ENCODE assay signal across 29 cellular contexts in genomic region chr3:126263971-126264370, GRCh38.
"Had no signal": no experiment of that assay in that cellular context is flagged by ENCODE, and none has a peak within 500 bp of the region (broad histone marks: within the 10 kb centered on the region; RNA-seq: fewer than 3 reads in every experiment).

No MANE protein-coding gene starts in this region.

- H3K27me3 ChIP-seq: pancreas, tibial nerve, uterus had no signal

- H3K36me3 Mint-ChIP-seq: immature natural killer cell; naive thymus-derived CD4-positive, alpha-beta T cell; natural killer cell treated with Interleukin-12 subunit alpha and Interleukin-12 subunit beta and Interleukin-15 and Interleukin-18, amount 100 ng/mL, for 72 hours; stimulated activated memory B cell treated with anti-CD40 and anti-IgM and Interleukin-4, amounts not matched to agents 10 μg/mL and 1 μg/mL and 100 μg/mL, for 72 hours; type B pancreatic cell had no signal

- FAIRE-seq: islet of Langerhans, kidney, pancreas had no signal

- H3K27ac ChIP-seq: left lung, pancreas, uterus had no signal

- DNase-seq: hypothalamus; immature natural killer cell; kidney; left colon; left lung; midbrain; mucosa of descending colon; naive thymus-derived CD4-positive, alpha-beta T cell; nucleus accumbens; pancreas; posterior cingulate gyrus; retina; right cardiac atrium; stimulated activated CD4-positive, alpha-beta T cell treated with anti-CD3 and anti-CD28 coated beads, Interleukin-1b, Interleukin-23, amount 100 ng/mL, for 48 hours; stimulated activated CD4-positive, alpha-beta T cell treated with anti-CD3 and anti-CD28 coated beads, Interleukin-2, amount 100 ng/mL, for 48 hours; stimulated activated CD4-positive, alpha-beta T cell treated with anti-CD3 and anti-CD28 coated beads, Interleukin-4, amount 100 ng/mL, for 4 hours; stimulated activated CD8-positive, alpha-beta memory T cell treated with anti-CD3 and anti-CD28 coated beads, Interleukin-4, amount 100 ng/mL, for 48 hours; stimulated activated naive CD4-positive, alpha-beta T cell treated with Interleukin-2 at 50 U/mL for 16 hours; stimulated activated naive CD8-positive, alpha-beta T cell treated with anti-CD3 and anti-CD28 coated beads, Interleukin-15, amount 100 ng/mL, for 72 hours; substantia nigra; uterus had no signal

- H3K4me2 ChIP-seq: smooth muscle cell had no signal

- ATAC-seq: left colon; left lung; mucosa of descending colon; naive thymus-derived CD4-positive, alpha-beta T cell; natural killer cell treated with Interleukin-12 subunit alpha and Interleukin-12 subunit beta and Interleukin-15 and Interleukin-18, amount 100 ng/mL, for 72 hours; pancreas; right cardiac atrium; stimulated activated memory B cell treated with anti-CD40 and anti-IgM and Interleukin-4, amounts not matched to agents 10 μg/mL and 1 μg/mL and 100 μg/mL, for 72 hours; stimulated activated naive CD8-positive, alpha-beta T cell treated with anti-CD3 and anti-CD28 coated beads, Interleukin-15, amount 100 ng/mL, for 72 hours had no signal

- H3K9me3 ChIP-seq: left lung, mucosa of descending colon, pancreas, prostate gland, uterus had no signal

- H3K4me3 Mint-ChIP-seq: immature natural killer cell; naive thymus-derived CD4-positive, alpha-beta T cell; natural killer cell treated with Interleukin-12 subunit alpha and Interleukin-12 subunit beta and Interleukin-15 and Interleukin-18, amount 100 ng/mL, for 72 hours; stimulated activated memory B cell treated with anti-CD40 and anti-IgM and Interleukin-4, amounts not matched to agents 10 μg/mL and 1 μg/mL and 100 μg/mL, for 72 hours; stimulated activated naive CD8-positive, alpha-beta T cell treated with anti-CD3 and anti-CD28 coated beads, Interleukin-15, amount 100 ng/mL, for 72 hours; type B pancreatic cell had no signal

- H3K27ac Mint-ChIP-seq: immature natural killer cell; naive thymus-derived CD4-positive, alpha-beta T cell; natural killer cell treated with Interleukin-12 subunit alpha and Interleukin-12 subunit beta and Interleukin-15 and Interleukin-18, amount 100 ng/mL, for 72 hours; stimulated activated memory B cell treated with anti-CD40 and anti-IgM and Interleukin-4, amounts not matched to agents 10 μg/mL and 1 μg/mL and 100 μg/mL, for 72 hours; stimulated activated naive CD8-positive, alpha-beta T cell treated with anti-CD3 and anti-CD28 coated beads, Interleukin-15, amount 100 ng/mL, for 72 hours; type B pancreatic cell had no signal

- H3K36me3 ChIP-seq: left lung, pancreas, prostate gland, tibial nerve, uterus had no signal

- H3K4me3 ChIP-seq: left lung, lung, mucosa of descending colon, pancreas, prostate gland, smooth muscle cell, tibial nerve, uterus had no signal

- H3K9me3 Mint-ChIP-seq: immature natural killer cell; natural killer cell treated with Interleukin-12 subunit alpha and Interleukin-12 subunit beta and Interleukin-15 and Interleukin-18, amount 100 ng/mL, for 72 hours; stimulated activated naive CD8-positive, alpha-beta T cell treated with anti-CD3 and anti-CD28 coated beads, Interleukin-15, amount 100 ng/mL, for 72 hours; type B pancreatic cell had no signal
